1 cellular context compared by ENCODE assay signal in the genomic region with DNA sequence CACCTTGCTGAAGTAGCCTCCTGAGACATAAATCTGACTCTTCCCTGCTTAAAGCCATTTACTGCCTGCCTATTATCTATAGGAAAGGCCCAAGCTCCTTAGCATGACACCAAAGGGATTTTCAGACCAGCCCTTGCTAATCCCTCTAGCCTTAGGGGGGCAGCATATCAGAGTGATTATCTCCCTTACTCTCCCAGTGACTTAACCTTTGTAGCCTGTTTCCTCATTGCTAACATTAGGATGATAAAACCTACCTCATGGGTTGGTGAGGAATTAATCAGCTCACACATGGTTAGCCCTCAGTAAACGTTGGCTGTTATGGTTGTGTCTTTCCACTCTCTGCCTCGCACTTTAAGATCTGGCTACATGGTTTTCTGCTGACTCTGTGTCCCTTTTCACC.
A peak's percentile ranks its signal among the peaks of the same experiment; 100 is the strongest.
TF ChIP-seq lines count a peak whose summit lies in the region.

No MANE protein-coding gene starts in this region.

TF ChIP-seq in H1, 55 proteins besides CTCF, POLR2A, EP300 and RAD21:
- TF ChIP-seq, protein P1, sequence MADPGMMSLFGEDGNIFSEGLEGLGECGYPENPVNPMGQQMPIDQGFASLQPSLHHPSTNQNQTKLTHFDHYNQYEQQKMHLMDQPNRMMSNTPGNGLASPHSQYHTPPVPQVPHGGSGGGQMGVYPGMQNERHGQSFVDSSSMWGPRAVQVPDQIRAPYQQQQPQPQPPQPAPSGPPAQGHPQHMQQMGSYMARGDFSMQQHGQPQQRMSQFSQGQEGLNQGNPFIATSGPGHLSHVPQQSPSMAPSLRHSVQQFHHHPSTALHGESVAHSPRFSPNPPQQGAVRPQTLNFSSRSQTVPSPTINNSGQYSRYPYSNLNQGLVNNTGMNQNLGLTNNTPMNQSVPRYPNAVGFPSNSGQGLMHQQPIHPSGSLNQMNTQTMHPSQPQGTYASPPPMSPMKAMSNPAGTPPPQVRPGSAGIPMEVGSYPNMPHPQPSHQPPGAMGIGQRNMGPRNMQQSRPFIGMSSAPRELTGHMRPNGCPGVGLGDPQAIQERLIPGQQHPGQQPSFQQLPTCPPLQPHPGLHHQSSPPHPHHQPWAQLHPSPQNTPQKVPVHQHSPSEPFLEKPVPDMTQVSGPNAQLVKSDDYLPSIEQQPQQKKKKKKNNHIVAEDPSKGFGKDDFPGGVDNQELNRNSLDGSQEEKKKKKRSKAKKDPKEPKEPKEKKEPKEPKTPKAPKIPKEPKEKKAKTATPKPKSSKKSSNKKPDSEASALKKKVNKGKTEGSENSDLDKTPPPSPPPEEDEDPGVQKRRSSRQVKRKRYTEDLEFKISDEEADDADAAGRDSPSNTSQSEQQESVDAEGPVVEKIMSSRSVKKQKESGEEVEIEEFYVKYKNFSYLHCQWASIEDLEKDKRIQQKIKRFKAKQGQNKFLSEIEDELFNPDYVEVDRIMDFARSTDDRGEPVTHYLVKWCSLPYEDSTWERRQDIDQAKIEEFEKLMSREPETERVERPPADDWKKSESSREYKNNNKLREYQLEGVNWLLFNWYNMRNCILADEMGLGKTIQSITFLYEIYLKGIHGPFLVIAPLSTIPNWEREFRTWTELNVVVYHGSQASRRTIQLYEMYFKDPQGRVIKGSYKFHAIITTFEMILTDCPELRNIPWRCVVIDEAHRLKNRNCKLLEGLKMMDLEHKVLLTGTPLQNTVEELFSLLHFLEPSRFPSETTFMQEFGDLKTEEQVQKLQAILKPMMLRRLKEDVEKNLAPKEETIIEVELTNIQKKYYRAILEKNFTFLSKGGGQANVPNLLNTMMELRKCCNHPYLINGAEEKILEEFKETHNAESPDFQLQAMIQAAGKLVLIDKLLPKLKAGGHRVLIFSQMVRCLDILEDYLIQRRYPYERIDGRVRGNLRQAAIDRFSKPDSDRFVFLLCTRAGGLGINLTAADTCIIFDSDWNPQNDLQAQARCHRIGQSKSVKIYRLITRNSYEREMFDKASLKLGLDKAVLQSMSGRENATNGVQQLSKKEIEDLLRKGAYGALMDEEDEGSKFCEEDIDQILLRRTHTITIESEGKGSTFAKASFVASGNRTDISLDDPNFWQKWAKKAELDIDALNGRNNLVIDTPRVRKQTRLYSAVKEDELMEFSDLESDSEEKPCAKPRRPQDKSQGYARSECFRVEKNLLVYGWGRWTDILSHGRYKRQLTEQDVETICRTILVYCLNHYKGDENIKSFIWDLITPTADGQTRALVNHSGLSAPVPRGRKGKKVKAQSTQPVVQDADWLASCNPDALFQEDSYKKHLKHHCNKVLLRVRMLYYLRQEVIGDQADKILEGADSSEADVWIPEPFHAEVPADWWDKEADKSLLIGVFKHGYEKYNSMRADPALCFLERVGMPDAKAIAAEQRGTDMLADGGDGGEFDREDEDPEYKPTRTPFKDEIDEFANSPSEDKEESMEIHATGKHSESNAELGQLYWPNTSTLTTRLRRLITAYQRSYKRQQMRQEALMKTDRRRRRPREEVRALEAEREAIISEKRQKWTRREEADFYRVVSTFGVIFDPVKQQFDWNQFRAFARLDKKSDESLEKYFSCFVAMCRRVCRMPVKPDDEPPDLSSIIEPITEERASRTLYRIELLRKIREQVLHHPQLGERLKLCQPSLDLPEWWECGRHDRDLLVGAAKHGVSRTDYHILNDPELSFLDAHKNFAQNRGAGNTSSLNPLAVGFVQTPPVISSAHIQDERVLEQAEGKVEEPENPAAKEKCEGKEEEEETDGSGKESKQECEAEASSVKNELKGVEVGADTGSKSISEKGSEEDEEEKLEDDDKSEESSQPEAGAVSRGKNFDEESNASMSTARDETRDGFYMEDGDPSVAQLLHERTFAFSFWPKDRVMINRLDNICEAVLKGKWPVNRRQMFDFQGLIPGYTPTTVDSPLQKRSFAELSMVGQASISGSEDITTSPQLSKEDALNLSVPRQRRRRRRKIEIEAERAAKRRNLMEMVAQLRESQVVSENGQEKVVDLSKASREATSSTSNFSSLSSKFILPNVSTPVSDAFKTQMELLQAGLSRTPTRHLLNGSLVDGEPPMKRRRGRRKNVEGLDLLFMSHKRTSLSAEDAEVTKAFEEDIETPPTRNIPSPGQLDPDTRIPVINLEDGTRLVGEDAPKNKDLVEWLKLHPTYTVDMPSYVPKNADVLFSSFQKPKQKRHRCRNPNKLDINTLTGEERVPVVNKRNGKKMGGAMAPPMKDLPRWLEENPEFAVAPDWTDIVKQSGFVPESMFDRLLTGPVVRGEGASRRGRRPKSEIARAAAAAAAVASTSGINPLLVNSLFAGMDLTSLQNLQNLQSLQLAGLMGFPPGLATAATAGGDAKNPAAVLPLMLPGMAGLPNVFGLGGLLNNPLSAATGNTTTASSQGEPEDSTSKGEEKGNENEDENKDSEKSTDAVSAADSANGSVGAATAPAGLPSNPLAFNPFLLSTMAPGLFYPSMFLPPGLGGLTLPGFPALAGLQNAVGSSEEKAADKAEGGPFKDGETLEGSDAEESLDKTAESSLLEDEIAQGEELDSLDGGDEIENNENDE (IDR thresholded peaks at IDR 0.05; ENCODE audit: insufficient replicate concordance, low read length) = peak; percentile 36
- no peak for TF ChIP-seq SIX5 (IDR thresholded peaks at IDR 0.05; ENCODE audit: low read depth, low read length)
